In genomic region chr3:171553085-171553484, GRCh38 we compare ENCODE assay signal across 23 cellular contexts.
"Had no signal": no experiment of that assay in that cellular context is flagged by ENCODE, and none has a peak within 500 bp of the region (broad histone marks: within the 10 kb centered on the region; RNA-seq: fewer than 3 reads in every experiment).

No MANE protein-coding gene starts in this region.

- DNase-seq: activated CD4-positive, alpha-beta T cell treated with anti-CD3 and anti-CD28 coated beads, Interleukin-2, amount 10 ng/mL, durations not matched to agents 7 days and 5 days; activated CD8-positive, alpha-beta T cell treated with anti-CD3 and anti-CD28 coated beads, Interleukin-2, amount 10 ng/mL, durations not matched to agents 7 days and 5 days; activated naive CD4-positive, alpha-beta T cell treated with anti-CD3 and anti-CD28 coated beads for 36 hours; activated naive CD8-positive, alpha-beta T cell treated with anti-CD3 and anti-CD28 coated beads, Interleukin-2, amount 50 U/mL, for 24 hours; activated T-cell treated with anti-CD3 and anti-CD28 coated beads, Interleukin-2, amount 50 U/mL, for 24 hours; anterior cingulate cortex; central memory CD4-positive, alpha-beta T cell; dorsolateral prefrontal cortex; endodermal cell; foreskin keratinocyte; hypothalamus; islet precursor cell; left colon; natural killer cell; sigmoid colon; stimulated activated CD4-positive, alpha-beta T cell treated with anti-CD3 and anti-CD28 coated beads, Interleukin-4, amount 100 ng/mL, for 4 hours; T-helper 9 cell; testis; upper lobe of left lung had no signal

- H3K27ac ChIP-seq: dorsolateral prefrontal cortex, epithelial cell of prostate, foreskin keratinocyte, parathyroid adenoma, sigmoid colon, testis had no signal

- ATAC-seq: activated CD4-positive, CD25-positive, alpha-beta regulatory T cell treated with anti-CD3 and anti-CD28 coated beads, Interleukin-2, amount 50 U/mL, for 24 hours; activated CD8-positive, alpha-beta T cell treated with anti-CD3 and anti-CD28 coated beads, Interleukin-2, amount 10 ng/mL, durations not matched to agents 7 days and 5 days; activated naive CD8-positive, alpha-beta T cell treated with anti-CD3 and anti-CD28 coated beads, Interleukin-2, amount 50 U/mL, for 24 hours; foreskin keratinocyte; left colon; natural killer cell; stimulated activated memory B cell treated with anti-CD40 and anti-IgM and Interleukin-4, amounts not matched to agents 10 μg/mL and 1 μg/mL and 100 μg/mL, for 72 hours had no signal
